1 cellular context compared by ENCODE assay signal in the genomic region with DNA sequence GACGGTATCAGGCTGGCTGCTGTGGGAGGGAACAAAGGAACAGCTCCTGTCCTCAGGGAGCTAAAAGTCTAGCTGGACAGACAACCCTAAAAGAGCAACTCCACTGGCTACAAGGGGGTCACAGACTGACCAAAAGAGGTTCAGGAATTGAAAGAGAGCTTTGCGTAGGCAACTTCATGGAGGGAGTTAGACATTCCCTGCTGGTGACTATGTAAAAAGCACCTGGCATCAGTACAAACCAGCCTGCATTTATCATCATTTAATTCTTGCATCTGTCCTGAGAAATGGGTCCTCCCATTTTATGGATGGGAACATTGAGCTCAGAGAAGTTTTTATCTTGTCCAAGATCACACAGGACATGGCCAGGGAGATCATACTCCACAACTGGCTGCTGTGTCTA.
TF ChIP-seq lines count a peak whose summit lies in the region.

No MANE protein-coding gene starts in this region.

TF ChIP-seq in SK-N-SH treated with all-trans-retinoic acid at 6 μM for 48 hours, 23 proteins besides CTCF, POLR2A, EP300 and RAD21 (continued from another document):
- TF ChIP-seq, protein P1, sequence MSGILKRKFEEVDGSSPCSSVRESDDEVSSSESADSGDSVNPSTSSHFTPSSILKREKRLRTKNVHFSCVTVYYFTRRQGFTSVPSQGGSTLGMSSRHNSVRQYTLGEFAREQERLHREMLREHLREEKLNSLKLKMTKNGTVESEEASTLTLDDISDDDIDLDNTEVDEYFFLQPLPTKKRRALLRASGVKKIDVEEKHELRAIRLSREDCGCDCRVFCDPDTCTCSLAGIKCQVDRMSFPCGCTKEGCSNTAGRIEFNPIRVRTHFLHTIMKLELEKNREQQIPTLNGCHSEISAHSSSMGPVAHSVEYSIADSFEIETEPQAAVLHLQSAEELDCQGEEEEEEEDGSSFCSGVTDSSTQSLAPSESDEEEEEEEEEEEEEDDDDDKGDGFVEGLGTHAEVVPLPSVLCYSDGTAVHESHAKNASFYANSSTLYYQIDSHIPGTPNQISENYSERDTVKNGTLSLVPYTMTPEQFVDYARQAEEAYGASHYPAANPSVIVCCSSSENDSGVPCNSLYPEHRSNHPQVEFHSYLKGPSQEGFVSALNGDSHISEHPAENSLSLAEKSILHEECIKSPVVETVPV (CRISPR knock-in tag; IDR thresholded peaks at IDR 0.05), result no peak
- TF ChIP-seq GLIS3 (CRISPR knock-in tag; IDR thresholded peaks at IDR 0.05), result no peak
- TF ChIP-seq, protein P2, sequence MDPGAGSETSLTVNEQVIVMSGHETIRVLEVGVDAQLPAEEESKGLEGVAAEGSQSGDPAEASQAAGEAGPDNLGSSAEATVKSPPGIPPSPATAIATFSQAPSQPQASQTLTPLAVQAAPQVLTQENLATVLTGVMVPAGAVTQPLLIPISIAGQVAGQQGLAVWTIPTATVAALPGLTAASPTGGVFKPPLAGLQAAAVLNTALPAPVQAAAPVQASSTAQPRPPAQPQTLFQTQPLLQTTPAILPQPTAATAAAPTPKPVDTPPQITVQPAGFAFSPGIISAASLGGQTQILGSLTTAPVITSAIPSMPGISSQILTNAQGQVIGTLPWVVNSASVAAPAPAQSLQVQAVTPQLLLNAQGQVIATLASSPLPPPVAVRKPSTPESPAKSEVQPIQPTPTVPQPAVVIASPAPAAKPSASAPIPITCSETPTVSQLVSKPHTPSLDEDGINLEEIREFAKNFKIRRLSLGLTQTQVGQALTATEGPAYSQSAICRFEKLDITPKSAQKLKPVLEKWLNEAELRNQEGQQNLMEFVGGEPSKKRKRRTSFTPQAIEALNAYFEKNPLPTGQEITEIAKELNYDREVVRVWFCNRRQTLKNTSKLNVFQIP (CRISPR knock-in tag; IDR thresholded peaks at IDR 0.05; ENCODE audit: borderline replicate concordance, low read depth), result no peak
- TF ChIP-seq ARNTL (CRISPR knock-in tag; IDR thresholded peaks at IDR 0.05; ENCODE audit: borderline replicate concordance, low read depth), result no peak
